ENCODE assay signal across 25 cellular contexts in genomic region chr2:21700644-21701043, GRCh38.
"Had no signal": no experiment of that assay in that cellular context is flagged by ENCODE, and none has a peak within 500 bp of the region (broad histone marks: within the 10 kb centered on the region; RNA-seq: fewer than 3 reads in every experiment).

No MANE protein-coding gene starts in this region.

- H3K27ac ChIP-seq: neutrophil, pancreas, prostate gland, right atrium auricular region, right lobe of liver, sigmoid colon, stomach, thoracic aorta, thyroid gland, tibial nerve, upper lobe of left lung, vagina had no signal

- DNase-seq: naive thymus-derived CD4-positive, alpha-beta T cell; natural killer cell; nucleus accumbens; pancreas; retina; right lobe of liver; sigmoid colon; small intestine; stimulated activated CD4-positive, alpha-beta T cell treated with anti-CD3 and anti-CD28 coated beads, Interleukin-15, amount 100 ng/mL, for 24 hours; stimulated activated CD4-positive, alpha-beta T cell treated with anti-CD3 and anti-CD28 coated beads, Interleukin-2, amount 100 ng/mL, for 24 hours; stimulated activated CD4-positive, alpha-beta T cell treated with anti-CD3 and anti-CD28 coated beads, Interleukin-2, amount 100 ng/mL, for 48 hours; stimulated activated CD4-positive, alpha-beta T cell treated with anti-CD3 and anti-CD28 coated beads, Interleukin-4, amount 100 ng/mL, for 24 hours; stimulated activated naive B cell treated with anti-CD40 and anti-IgM and Interleukin-4, amounts not matched to agents 10 μg/mL and 1 μg/mL and 100 μg/mL, for 72 hours; stimulated activated naive CD4-positive, alpha-beta T cell treated with Interleukin-2 at 50 U/mL for 16 hours; stomach; thyroid gland; trophoblast cell; upper lobe of left lung had no signal

- H3K4me3 ChIP-seq: pancreas, prostate gland, right atrium auricular region, right lobe of liver, sigmoid colon, stomach, thoracic aorta, thyroid gland, tibial nerve, upper lobe of left lung, vagina had no signal

- H3K9me3 ChIP-seq: neutrophil, pancreas, prostate gland, right atrium auricular region, right lobe of liver, sigmoid colon, stomach, thoracic aorta, thyroid gland, tibial nerve, upper lobe of left lung, vagina had no signal

- ATAC-seq: naive thymus-derived CD4-positive, alpha-beta T cell; natural killer cell; pancreas; right lobe of liver; stimulated activated effector memory CD8-positive, alpha-beta T cell treated with anti-CD3 and anti-CD28 coated beads, Interleukin-12 subunit alpha, Interleukin-12 subunit beta, amount 100 ng/mL, for 72 hours; stimulated activated naive B cell treated with anti-CD40 and anti-IgM and Interleukin-4, amounts not matched to agents 10 μg/mL and 1 μg/mL and 100 μg/mL, for 72 hours had no signal

- H3K4me1 ChIP-seq: pancreas, prostate gland, right atrium auricular region, right lobe of liver, sigmoid colon, stomach, thyroid gland, tibial nerve, upper lobe of left lung, vagina had no signal

- H3K27me3 ChIP-seq: neutrophil, right atrium auricular region, right lobe of liver, sigmoid colon, stomach, thyroid gland, tibial nerve, upper lobe of left lung, vagina had no signal
